Comparison of ENCODE assay signal across 8 cellular contexts in genomic region chr16:29294400-29294933, GRCh38.
A peak's percentile ranks its signal among the peaks of the same experiment; 100 is the strongest.
DNase-seq lines count a peak whose midpoint lies in the region; ATAC-seq and TF ChIP-seq lines count a peak whose summit lies in the region.
"Not testable (repeated sequence)": the region's sequence is repeated elsewhere in the genome, so short reads cannot be mapped to it uniquely, and the experiment has no call there.

No MANE protein-coding gene starts in this region.

- H3K27me3 Mint-ChIP-seq in stimulated activated memory B cell treated with anti-CD40 and anti-IgM and Interleukin-4, amounts not matched to agents 10 μg/mL and 1 μg/mL and 100 μg/mL, for 72 hours, result not testable (repeated sequence)

- H4K5ac ChIP-seq in IMR-90 (ENCODE audit: low read depth, low read length), result peak overlapping the region; percentile 12; the same call in 1 of the 2 replicates

- not testable (repeated sequence) for H3K9me3 ChIP-seq in IMR-90 (ENCODE audit: control insufficient read depth, insufficient read depth, low read length); heart left ventricle; left ventricle myocardium inferior (replicated peaks); osteoblast (ENCODE audit: low read depth, low read length)

- peaks cover 5 to 13% of the 10 kb centered on the region in 2 experiments; a peak in 2 of 4 replicates for H3K79me1 ChIP-seq in IMR-90 (ENCODE audit: low read depth in 1 of 2, low read length in 2 of 2)

- POLR2A ChIA-PET in IMR-90 (lab: Charles Lee; ENCODE audit: unreplicated experiment), result not testable (repeated sequence)

- BruUV-seq in IMR-90 (replicated peaks; lab: Mats Ljungman, UMichigan), result not testable (repeated sequence)

- H3K9ac ChIP-seq in IMR-90 (ENCODE audit: low read depth, low read length), result not testable (repeated sequence)

- CTCF ChIA-PET in IMR-90 (lab: Yijun Ruan, JAX), result not testable (repeated sequence)

- not testable (repeated sequence) for H2AFZ ChIP-seq in IMR-90 (replicated peaks; ENCODE audit: low read length, poor library complexity); osteoblast (ENCODE audit: low read length)

- TF ChIP-seq CTCF in IMR-90 (conservative IDR thresholded peaks at IDR 0.05; ENCODE audit: low read depth, low read length); heart left ventricle (IDR thresholded peaks at IDR 0.05); left ventricle myocardium inferior (IDR thresholded peaks at IDR 0.05; ENCODE audit: borderline replicate concordance); osteoblast (IDR thresholded peaks at IDR 0.05; ENCODE audit: extremely low read depth, low read depth, low read length): not testable (repeated sequence)

- in situ Hi-C loops in IMR-90 (cut with MboI; ENCODE audit: low sequenced_read_pairs), result not testable (repeated sequence)

- H3K79me2 ChIP-seq in osteoblast (ENCODE audit: insufficient read depth, low read length), result not testable (repeated sequence)

- not testable (repeated sequence) for H3K14ac ChIP-seq in IMR-90 (replicated peaks; ENCODE audit: low read depth, low read length)

- H3K4me1 ChIP-seq in IMR-90 (ENCODE audit: control insufficient read depth, insufficient read depth, low read length), result peaks cover 24% of the 10 kb centered on the region
- H3K4me1 ChIP-seq in heart left ventricle, result peaks cover 0 to 59% (median 23%) of the 10 kb centered on the region in 12 donors
- peaks cover 55% of the 10 kb centered on the region for H3K4me1 ChIP-seq in left ventricle myocardium inferior
- peaks cover 11% of the 10 kb centered on the region for H3K4me1 ChIP-seq in osteoblast (ENCODE audit: insufficient read depth, low read length)

- H4K91ac ChIP-seq in IMR-90 (ENCODE audit: insufficient read depth, low read depth, low read length), result not testable (repeated sequence)

- not testable (repeated sequence) for H3K4me3 ChIP-seq in IMR-90 (ENCODE audit: insufficient read depth, low read depth, low read length); heart left ventricle; osteoblast (ENCODE audit: insufficient read depth, low read length)
- H3K4me3 ChIP-seq in left ventricle myocardium inferior, result peak overlapping the region; percentile 63

- dilution Hi-C loops in IMR-90 (cut with HindIII; ENCODE audit: low sequenced_read_pairs, unreplicated experiment), result not testable (repeated sequence)

- H3K4me1 Mint-ChIP-seq in stimulated activated memory B cell treated with anti-CD40 and anti-IgM and Interleukin-4, amounts not matched to agents 10 μg/mL and 1 μg/mL and 100 μg/mL, for 72 hours, result peaks cover 40% of the 10 kb centered on the region

- intact Hi-C loops in IMR-90 (cut with micrococcal nuclease); heart left ventricle (cut with DNase I); left ventricle myocardium inferior (cut with micrococcal nuclease): not testable (repeated sequence)
- intact Hi-C loops in posterior vena cava (cut with DNase I), result loop anchor here in 1 of 2 donors (5.0 kb wide), 1 partner anchor 803 kb away; the partner anchor contains the start of gene YPEL3

- H3K27ac ChIP-seq in IMR-90 (ENCODE audit: insufficient read depth, low read length); osteoblast (ENCODE audit: low read depth, low read length): not testable (repeated sequence)
- H3K27ac ChIP-seq in heart left ventricle, result peak overlapping the region in 10 of 12 donors; percentile 20 to 91 (median 70)
- peak overlapping the region; percentile 90 for H3K27ac ChIP-seq in left ventricle myocardium inferior (replicated peaks)

- peaks cover 11% of the 10 kb centered on the region for H3K9me1 ChIP-seq in IMR-90 (ENCODE audit: insufficient read depth, low read length)

- H3K27ac Mint-ChIP-seq in stimulated activated memory B cell treated with anti-CD40 and anti-IgM and Interleukin-4, amounts not matched to agents 10 μg/mL and 1 μg/mL and 100 μg/mL, for 72 hours, result peak overlapping the region; percentile 29

- H2BK5ac ChIP-seq in IMR-90 (ENCODE audit: low read depth, low read length, poor library complexity, severe bottlenecking), result not testable (repeated sequence)

- peak overlapping the region; percentile 16; the same call in 1 of the 2 replicates for H3K18ac ChIP-seq in IMR-90 (ENCODE audit: low read depth, low read length)

- not testable (repeated sequence) for H3K36me3 Mint-ChIP-seq in stimulated activated memory B cell treated with anti-CD40 and anti-IgM and Interleukin-4, amounts not matched to agents 10 μg/mL and 1 μg/mL and 100 μg/mL, for 72 hours

- not testable (repeated sequence) for H3K9me3 Mint-ChIP-seq in stimulated activated memory B cell treated with anti-CD40 and anti-IgM and Interleukin-4, amounts not matched to agents 10 μg/mL and 1 μg/mL and 100 μg/mL, for 72 hours

- H3K4ac ChIP-seq in IMR-90 (ENCODE audit: low read depth, low read length), result not testable (repeated sequence)

- not testable (repeated sequence) for H2AK9ac ChIP-seq in IMR-90 (replicated peaks; ENCODE audit: low read depth, low read length, poor library complexity)

- 0 out of 2 replicates have a peak overlapping the region, but pooled peaks have one; percentile 10 for H2BK120ac ChIP-seq in IMR-90 (ENCODE audit: low read depth, low read length)

- WGBS in IMR-90 (ENCODE audit: extremely low coverage in 2 of 2, insufficient read length in 1 of 2), 2 experiments, result no CpG with 5 or more reads among the region's 12 CpGs
- 79 to 94% (median 84%) methylated on average over 11 to 12 of the region's 12 CpGs for WGBS in heart left ventricle, 4 donors

- not testable (repeated sequence) for H3K4me2 ChIP-seq in IMR-90 (ENCODE audit: low read depth, low read length); osteoblast (ENCODE audit: insufficient read depth, low read length)

- H3K27me3 ChIP-seq in IMR-90 (ENCODE audit: control insufficient read depth, insufficient read depth, low read length); heart left ventricle; left ventricle myocardium inferior (ENCODE audit: low read depth); osteoblast (ENCODE audit: insufficient read depth, low read length): not testable (repeated sequence)

- not testable (repeated sequence) for ATAC-seq in IMR-90 (ENCODE audit: low read depth); heart left ventricle; stimulated activated memory B cell treated with anti-CD40 and anti-IgM and Interleukin-4, amounts not matched to agents 10 μg/mL and 1 μg/mL and 100 μg/mL, for 72 hours

- H2AK5ac ChIP-seq in IMR-90 (ENCODE audit: low read depth, low read length), result peak overlapping the region; percentile 67

- H4K8ac ChIP-seq in IMR-90 (ENCODE audit: low read depth in 2 of 2, low read length in 2 of 2), result not testable (repeated sequence)

- H2BK20ac ChIP-seq in IMR-90 (ENCODE audit: low read depth, low read length), result peak overlapping the region; percentile 14; the same call in 1 of the 2 replicates

- DNase-seq in IMR-90, left ventricle myocardium inferior: not testable (repeated sequence)
- peak; percentile 34 for DNase-seq in activated effector memory CD4-positive, alpha-beta T cell treated with anti-CD3 and anti-CD28 coated beads, Interleukin-2, amount 50 U/mL, for 16 hours
- peak in 2 of 5 donors; percentile 26 to 55 for DNase-seq in heart left ventricle
- peak; percentile 27 for DNase-seq in islet precursor cell
- DNase-seq in osteoblast (ENCODE audit: insufficient read length, low spot score, missing footprints), result peak; percentile 25
- peak; percentile 46 for DNase-seq in posterior vena cava (ENCODE audit: low spot score)

- not testable (repeated sequence) for H2BK15ac ChIP-seq in IMR-90 (ENCODE audit: low read depth, low read length)

- H3K4me3 Mint-ChIP-seq in stimulated activated memory B cell treated with anti-CD40 and anti-IgM and Interleukin-4, amounts not matched to agents 10 μg/mL and 1 μg/mL and 100 μg/mL, for 72 hours, result not testable (repeated sequence)

- H3K23ac ChIP-seq in IMR-90 (ENCODE audit: low read depth, low read length), result not testable (repeated sequence)

- TF ChIP-seq POLR2A in IMR-90 (IDR thresholded peaks at IDR 0.05; ENCODE audit: low read depth, low read length); heart left ventricle (IDR thresholded peaks at IDR 0.05): not testable (repeated sequence)

- not testable (repeated sequence) for H4K20me1 ChIP-seq in IMR-90 (ENCODE audit: insufficient read depth, low read length); osteoblast (ENCODE audit: insufficient read depth, low read length)

- not testable (repeated sequence) for H3K56ac ChIP-seq in IMR-90 (ENCODE audit: extremely low read depth, insufficient read depth, low read length)

- not testable (repeated sequence) for H3K36me3 ChIP-seq in IMR-90 (ENCODE audit: control insufficient read depth, insufficient read depth, low read length); heart left ventricle; left ventricle myocardium inferior; osteoblast (ENCODE audit: insufficient read depth, low read length)

- TF ChIP-seq RAD21 in IMR-90 (IDR thresholded peaks at IDR 0.05; ENCODE audit: low read length), result not testable (repeated sequence)
